32 cellular contexts compared by ENCODE assay signal in the genomic region with DNA sequence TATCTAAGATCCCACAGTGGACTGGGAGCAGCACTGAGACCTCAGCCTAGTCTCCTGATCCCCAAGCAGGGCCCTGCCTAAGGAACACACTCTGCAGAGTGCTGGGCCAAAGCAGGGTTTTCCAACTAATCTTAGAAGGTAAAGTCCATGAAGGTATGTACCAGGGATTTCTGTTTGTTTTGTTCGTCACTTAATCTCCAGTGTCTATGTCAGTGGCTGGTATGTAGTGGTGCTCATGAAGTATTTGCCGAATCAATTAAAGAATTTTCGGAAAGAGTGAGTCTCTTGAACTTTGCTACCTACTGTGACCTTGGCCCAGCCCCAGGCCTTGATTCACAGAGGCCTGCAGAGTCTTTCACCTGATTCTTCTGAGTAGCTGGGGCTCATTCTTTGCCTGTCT. TPM values are rescaled to one million over a fixed set of nuclear protein-coding genes. Genes with fewer than 3 reads are reported as not detected.
"Had no signal": no experiment of that assay in that cellular context is flagged by ENCODE, and none has a peak within 500 bp of the region (broad histone marks: within the 10 kb centered on the region; RNA-seq: fewer than 3 reads in every experiment).

No MANE protein-coding gene starts in this region.

- DNase-seq: caudate nucleus; cerebellar nuclear complex; cortex of kidney; effector memory CD8-positive, alpha-beta T cell; erythroblast; esophagus squamous epithelium; foreskin melanocyte; glutamatergic neuron; heart right ventricle; hypothalamus; immature natural killer cell; islet precursor cell; kidney glomerular epithelial cell; naive thymus-derived CD8-positive, alpha-beta T cell; nephron progenitor cell; nucleus accumbens; ovary; stimulated activated CD4-positive, alpha-beta T cell treated with anti-CD3 and anti-CD28 coated beads, Interleukin-2, amount 100 ng/mL, for 24 hours; stimulated activated CD4-positive, alpha-beta T cell treated with anti-CD3 and anti-CD28 coated beads, Interleukin-4, amount 100 ng/mL, for 24 hours; stimulated activated naive CD4-positive, alpha-beta T cell treated with Interleukin-2 at 50 U/mL for 16 hours; stomach; tibial artery had no signal

- H3K4me3 ChIP-seq: heart right ventricle, ovary, tibial artery, vagina had no signal

- H3K27me3 ChIP-seq: ovary had no signal

- H3K27ac Mint-ChIP-seq: effector memory CD8-positive, alpha-beta T cell; immature natural killer cell; naive thymus-derived CD8-positive, alpha-beta T cell; nephron progenitor cell; progenitor cell of endocrine pancreas; stimulated activated effector memory CD8-positive, alpha-beta T cell treated with anti-CD3 and anti-CD28 coated beads, Interleukin-12 subunit alpha, Interleukin-12 subunit beta, amount 100 ng/mL, for 72 hours had no signal

- H3K36me3 ChIP-seq: heart right ventricle, ovary, tibial artery, vagina had no signal

- H3K4me3 Mint-ChIP-seq: effector memory CD8-positive, alpha-beta T cell; immature natural killer cell; nephron progenitor cell; stimulated activated effector memory CD8-positive, alpha-beta T cell treated with anti-CD3 and anti-CD28 coated beads, Interleukin-12 subunit alpha, Interleukin-12 subunit beta, amount 100 ng/mL, for 72 hours had no signal

- H3K36me3 Mint-ChIP-seq: immature natural killer cell; stimulated activated effector memory CD8-positive, alpha-beta T cell treated with anti-CD3 and anti-CD28 coated beads, Interleukin-12 subunit alpha, Interleukin-12 subunit beta, amount 100 ng/mL, for 72 hours had no signal

- H3K27ac ChIP-seq: heart right ventricle, ovary, tibial artery, vagina had no signal

- H3K9me3 ChIP-seq: esophagus squamous epithelium, heart right ventricle, ovary, stomach, tibial artery, vagina had no signal

- ATAC-seq: effector memory CD8-positive, alpha-beta T cell; heart right ventricle; naive thymus-derived CD8-positive, alpha-beta T cell; sciatic nerve; stimulated activated effector memory CD8-positive, alpha-beta T cell treated with anti-CD3 and anti-CD28 coated beads, Interleukin-12 subunit alpha, Interleukin-12 subunit beta, amount 100 ng/mL, for 72 hours had no signal

- H3K9me3 Mint-ChIP-seq: effector memory CD8-positive, alpha-beta T cell; immature natural killer cell; naive thymus-derived CD8-positive, alpha-beta T cell; nephron progenitor cell; stimulated activated effector memory CD8-positive, alpha-beta T cell treated with anti-CD3 and anti-CD28 coated beads, Interleukin-12 subunit alpha, Interleukin-12 subunit beta, amount 100 ng/mL, for 72 hours had no signal

RNA-seq across cellular contexts. Expression of a gene that starts 1.7 kb away (rescaled TPM):
- total RNA-seq: dermis microvascular lymphatic vessel endothelial cell; myocyte; naive thymus-derived CD8-positive, alpha-beta T cell; temporal lobe had no signal

RNA-seq across cellular contexts. Expression of a gene that starts 1.8 kb away (rescaled TPM):
- total RNA-seq: dermis microvascular lymphatic vessel endothelial cell, liver, myocyte had no signal
- polyA plus RNA-seq: immature natural killer cell had no signal

RNA-seq across cellular contexts. Expression of a gene that starts 17.4 kb away (rescaled TPM):
- total RNA-seq: dermis microvascular lymphatic vessel endothelial cell; heart right ventricle; liver; mesenteric fat pad; myocyte; naive thymus-derived CD8-positive, alpha-beta T cell; progenitor cell of endocrine pancreas; sciatic nerve; subcutaneous adipose tissue; temporal lobe had no signal
- polyA plus RNA-seq: heart right ventricle; immature natural killer cell; naive thymus-derived CD8-positive, alpha-beta T cell had no signal

RNA-seq across cellular contexts. Expression of a gene that starts 17.5 kb away (rescaled TPM):
- total RNA-seq: dermis microvascular lymphatic vessel endothelial cell; myocyte; naive thymus-derived CD8-positive, alpha-beta T cell; temporal lobe had no signal
- polyA plus RNA-seq: immature natural killer cell; naive thymus-derived CD8-positive, alpha-beta T cell had no signal
